ENCODE assay signal across 19 cellular contexts in the genomic region with DNA sequence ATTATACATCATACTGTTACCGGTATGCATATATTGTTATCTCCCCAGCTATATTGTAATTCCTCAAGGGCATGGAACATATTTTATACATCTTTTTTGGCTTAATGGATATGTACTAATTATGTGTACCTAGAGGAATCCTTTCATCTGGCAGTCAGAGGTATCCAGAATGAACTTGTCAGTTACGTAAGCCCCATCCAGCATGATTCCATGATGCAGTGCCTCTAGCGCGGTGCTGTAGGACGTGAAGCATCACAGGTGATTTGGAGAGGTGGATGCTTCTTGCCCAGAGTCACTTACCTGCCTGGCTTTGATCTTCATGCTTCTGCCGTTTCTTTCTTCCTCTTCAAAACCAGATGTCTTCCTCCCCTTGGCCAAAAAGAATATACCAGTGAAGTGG.
DNase-seq lines count a peak whose midpoint lies in the region; ATAC-seq, FAIRE-seq and TF ChIP-seq lines count a peak whose summit lies in the region.
"Had no signal": no experiment of that assay in that cellular context is flagged by ENCODE, and none has a peak within 500 bp of the region (broad histone marks: within the 10 kb centered on the region; RNA-seq: fewer than 3 reads in every experiment).

No MANE protein-coding gene starts in this region.

- no peak for TF ChIP-seq POLR2A in GM12892 (IDR thresholded peaks at IDR 0.05; ENCODE audit: low read depth, low read length)

- H3K36me3 Mint-ChIP-seq in memory B cell, result peaks cover 8% of the 10 kb centered on the region
- H3K36me3 Mint-ChIP-seq in stimulated activated naive B cell treated with anti-CD40 and anti-IgM and Interleukin-4, amounts not matched to agents 10 μg/mL and 1 μg/mL and 100 μg/mL, for 72 hours, result peaks cover 5 to 14% of the 10 kb centered on the region in 2 donors
- H3K36me3 Mint-ChIP-seq: CD4-positive, CD25-positive, alpha-beta regulatory T cell; CD8-positive, alpha-beta T cell had no signal

- peaks cover under 1% of the 10 kb centered on the region for H3K9me3 Mint-ChIP-seq in memory B cell
- no peaks in the 10 kb centered on the region for H3K9me3 Mint-ChIP-seq in stimulated activated naive B cell treated with anti-CD40 and anti-IgM and Interleukin-4, amounts not matched to agents 10 μg/mL and 1 μg/mL and 100 μg/mL, for 72 hours
- H3K9me3 Mint-ChIP-seq: CD4-positive, CD25-positive, alpha-beta regulatory T cell; CD8-positive, alpha-beta T cell had no signal

- H3K27ac Mint-ChIP-seq in memory B cell, result peak overlapping the region; percentile 3
- H3K27ac Mint-ChIP-seq in stimulated activated naive B cell treated with anti-CD40 and anti-IgM and Interleukin-4, amounts not matched to agents 10 μg/mL and 1 μg/mL and 100 μg/mL, for 72 hours, result peak overlapping the region; percentile 11
- H3K27ac Mint-ChIP-seq: CD4-positive, CD25-positive, alpha-beta regulatory T cell; CD8-positive, alpha-beta T cell had no signal

- H3K4me1 Mint-ChIP-seq in memory B cell, result peaks cover 15% of the 10 kb centered on the region
- peaks cover 20 to 24% of the 10 kb centered on the region in 2 donors for H3K4me1 Mint-ChIP-seq in stimulated activated naive B cell treated with anti-CD40 and anti-IgM and Interleukin-4, amounts not matched to agents 10 μg/mL and 1 μg/mL and 100 μg/mL, for 72 hours

- H3K27me3 Mint-ChIP-seq in memory B cell, result no peaks in the 10 kb centered on the region
- no peaks in the 10 kb centered on the region for H3K27me3 Mint-ChIP-seq in stimulated activated naive B cell treated with anti-CD40 and anti-IgM and Interleukin-4, amounts not matched to agents 10 μg/mL and 1 μg/mL and 100 μg/mL, for 72 hours
- H3K27me3 Mint-ChIP-seq: B cell had no signal

- DNase-seq in GM12892 (ENCODE audit: insufficient read length), result no peak
- DNase-seq in memory B cell (ENCODE audit: low spot score in 2 of 2), result no peak
- DNase-seq in stimulated activated naive B cell treated with anti-CD40 and anti-IgM and Interleukin-4, amounts not matched to agents 10 μg/mL and 1 μg/mL and 100 μg/mL, for 72 hours, result no peak
- DNase-seq in NCI-H82 (lab: John Stamatoyannopoulos, UW), result no peak
- no peak for DNase-seq in NCI-H82 treated with DMSO at 0.1 percent for 48 hours (lab: John Stamatoyannopoulos, UW; ENCODE audit: unreplicated experiment)
- DNase-seq in superior temporal gyrus (ENCODE audit: extremely low spot score), result no peak
- DNase-seq: Caco-2; CD4-positive, CD25-positive, alpha-beta regulatory T cell; CD8-positive, alpha-beta T cell; DMS153; DND-41; GDM1; GM23248; H7; HCEC 1CT had no signal

- peak; percentile 24 for FAIRE-seq in GM12892 (lab: Jason Lieb, UNC)
- FAIRE-seq: GM12878, GM19239, H1 had no signal

- no peak for ATAC-seq in memory B cell (ENCODE audit: low read depth)
- no peak for ATAC-seq in stimulated activated naive B cell treated with anti-CD40 and anti-IgM and Interleukin-4, amounts not matched to agents 10 μg/mL and 1 μg/mL and 100 μg/mL, for 72 hours (replicated peaks)
- ATAC-seq: CD8-positive, alpha-beta T cell; GM12878 had no signal

- no peak overlapping the region for H3K4me3 Mint-ChIP-seq in memory B cell
- no peak overlapping the region for H3K4me3 Mint-ChIP-seq in stimulated activated naive B cell treated with anti-CD40 and anti-IgM and Interleukin-4, amounts not matched to agents 10 μg/mL and 1 μg/mL and 100 μg/mL, for 72 hours
- H3K4me3 Mint-ChIP-seq: B cell; CD4-positive, CD25-positive, alpha-beta regulatory T cell; CD8-positive, alpha-beta T cell had no signal
